In the genomic region with DNA sequence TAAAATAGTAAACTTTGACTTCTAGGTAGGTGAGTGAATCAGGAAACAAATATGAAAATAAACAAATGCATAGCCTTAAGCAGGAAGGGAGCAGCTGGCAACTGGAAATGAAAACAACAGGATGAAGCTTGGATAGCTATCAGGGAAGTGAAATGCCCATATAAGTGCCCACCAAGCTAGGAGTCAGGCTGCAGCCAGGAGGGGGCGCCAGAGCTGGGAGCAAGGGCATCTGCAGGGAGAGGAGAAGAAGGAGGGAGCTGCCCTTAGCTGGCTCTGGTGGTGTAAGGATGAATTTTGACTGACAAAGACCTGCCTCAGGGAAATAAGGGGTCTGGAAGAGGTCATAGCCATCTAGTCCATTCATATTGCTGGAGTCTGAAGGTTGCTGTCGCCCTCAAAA, we compare ENCODE assay signal across 9 cellular contexts.
DNase-seq lines count a peak whose midpoint lies in the region; ATAC-seq, FAIRE-seq and TF ChIP-seq lines count a peak whose summit lies in the region.
"Had no signal": no experiment of that assay in that cellular context is flagged by ENCODE, and none has a peak within 500 bp of the region (broad histone marks: within the 10 kb centered on the region; RNA-seq: fewer than 3 reads in every experiment).

No MANE protein-coding gene starts in this region.

- no peaks in the 10 kb centered on the region for H3K9me3 Mint-ChIP-seq in activated T-cell treated with anti-CD3 and anti-CD28 coated beads, Interleukin-2, amount 50 U/mL, for 4 hours
- H3K9me3 Mint-ChIP-seq: T-helper 1 cell treated with Interleukin-12 subunit alpha and Interleukin-12 subunit beta and Interleukin-4 antibody, amounts not matched to agents 30 μg/mL and 1 μg/mL, for 36 hours had no signal

- H3K4me1 Mint-ChIP-seq in activated T-cell treated with anti-CD3 and anti-CD28 coated beads, Interleukin-2, amount 50 U/mL, for 4 hours (ENCODE audit: low read depth) = no peaks in the 10 kb centered on the region

- TF ChIP-seq CTCF in choroid plexus epithelial cell (conservative IDR thresholded peaks at IDR 0.05; ENCODE audit: low read depth, low read length) = peak; percentile 77

- DNase-seq in NCI-H2227 (lab: John Stamatoyannopoulos, UW; ENCODE audit: unreplicated experiment) = peak; percentile 29
- no peak for DNase-seq in NCI-H2227 treated with DMSO at 0.1 percent for 48 hours (lab: John Stamatoyannopoulos, UW)
- peak; percentile 60 for DNase-seq in NCI-H1694 (lab: John Stamatoyannopoulos, UW)
- DNase-seq in choroid plexus epithelial cell (ENCODE audit: low read depth) = peak; percentile 60
- peak; percentile 40 for DNase-seq in urothelium cell line (ENCODE audit: low spot score)
- no peak for DNase-seq in activated T-cell treated with anti-CD3 and anti-CD28 coated beads, Interleukin-2, amount 50 U/mL, for 4 hours

- H3K4me3 Mint-ChIP-seq in activated T-cell treated with anti-CD3 and anti-CD28 coated beads, Interleukin-2, amount 50 U/mL, for 4 hours = no peak overlapping the region
- H3K4me3 Mint-ChIP-seq: T-helper 1 cell treated with Interleukin-12 subunit alpha and Interleukin-12 subunit beta and Interleukin-4 antibody, amounts not matched to agents 30 μg/mL and 1 μg/mL, for 36 hours had no signal

- no peaks in the 10 kb centered on the region for H3K27me3 Mint-ChIP-seq in activated T-cell treated with anti-CD3 and anti-CD28 coated beads, Interleukin-2, amount 50 U/mL, for 4 hours (ENCODE audit: low read depth)

- ATAC-seq in GM21367 (IDR thresholded peaks at IDR 0.05; ENCODE audit: unreplicated experiment) (peak; percentile 75), GM21515 (IDR thresholded peaks at IDR 0.05; ENCODE audit: unreplicated experiment) (no peak)
- no peak for ATAC-seq in activated T-cell treated with anti-CD3 and anti-CD28 coated beads, Interleukin-2, amount 50 U/mL, for 4 hours

- FAIRE-seq in urothelium cell line (lab: Jason Lieb, UNC) = no peak

- H3K36me3 Mint-ChIP-seq in activated T-cell treated with anti-CD3 and anti-CD28 coated beads, Interleukin-2, amount 50 U/mL, for 4 hours (ENCODE audit: insufficient read depth) = no peaks in the 10 kb centered on the region

- H3K4me3 ChIP-seq in choroid plexus epithelial cell (ENCODE audit: low read depth, low read length) = no peak overlapping the region

Comparison
In these comparisons a context has a peak if more than half of its experiments do, and no peak if none do; other contexts are left out.
1. DNase-seq: peak in NCI-H2227 (single experiment), NCI-H1694 (single experiment), choroid plexus epithelial cell (single experiment) and urothelium cell line (single experiment); none in NCI-H2227 treated with DMSO at 0.1 percent for 48 hours (single experiment) and activated T-cell treated with anti-CD3 and anti-CD28 coated beads, Interleukin-2, amount 50 U/mL, for 4 hours (single experiment).